16 cellular contexts compared by ENCODE assay signal in the genomic region with DNA sequence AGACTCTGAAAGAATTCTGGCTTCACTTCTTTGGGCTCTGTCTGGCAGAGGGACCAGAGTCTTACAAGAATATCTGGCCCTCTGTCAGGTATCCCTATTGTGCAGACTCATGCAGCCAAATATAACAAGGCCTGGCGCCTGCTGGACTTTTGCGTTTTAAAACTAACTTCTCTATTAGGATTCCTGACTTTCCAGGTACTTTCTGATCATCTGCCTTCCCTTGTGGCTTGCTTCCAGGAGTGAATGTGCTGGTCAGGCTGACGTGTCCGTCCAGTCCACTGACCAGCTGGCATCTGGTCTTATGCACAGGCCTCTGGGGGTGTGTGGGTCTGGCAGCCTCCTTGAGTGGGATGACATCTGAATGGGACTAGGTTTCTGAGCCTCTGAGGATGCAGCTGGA. TPM values are rescaled to one million over a fixed set of nuclear protein-coding genes. Genes with fewer than 3 reads are reported as not detected.
DNase-seq lines count a peak whose midpoint lies in the region; ATAC-seq, FAIRE-seq and TF ChIP-seq lines count a peak whose summit lies in the region.
"Had no signal": no experiment of that assay in that cellular context is flagged by ENCODE, and none has a peak within 500 bp of the region (broad histone marks: within the 10 kb centered on the region; RNA-seq: fewer than 3 reads in every experiment).

No MANE protein-coding gene starts in this region.

- TF ChIP-seq RAD21 in IMR-90 (IDR thresholded peaks at IDR 0.05; ENCODE audit: low read length) = no peak

- TF ChIP-seq POLR2A in IMR-90 (IDR thresholded peaks at IDR 0.05; ENCODE audit: low read depth, low read length) = no peak

- H2AK5ac ChIP-seq in IMR-90 (ENCODE audit: low read depth, low read length) = no peak overlapping the region

- no peak overlapping the region for H2AFZ ChIP-seq in IMR-90 (replicated peaks; ENCODE audit: low read length, poor library complexity)
- H2AFZ ChIP-seq: parathyroid adenoma had no signal

- in situ Hi-C loops in IMR-90 (cut with MboI; ENCODE audit: low sequenced_read_pairs) = no loop called here

- H2BK20ac ChIP-seq in IMR-90 (ENCODE audit: low read depth, low read length) = no peak overlapping the region

- H4K8ac ChIP-seq in IMR-90 (ENCODE audit: low read depth in 2 of 2, low read length in 2 of 2) = no peak overlapping the region

- H4K91ac ChIP-seq in IMR-90 (ENCODE audit: insufficient read depth, low read depth, low read length) = no peak overlapping the region

- H3K4ac ChIP-seq in IMR-90 (ENCODE audit: low read depth, low read length) = no peak overlapping the region

- BruUV-seq in IMR-90 (replicated peaks; lab: Mats Ljungman, UMichigan) = no TSS peak

- dilution Hi-C loops in IMR-90 (cut with HindIII; ENCODE audit: low sequenced_read_pairs, unreplicated experiment) = no loop called here

- H3K18ac ChIP-seq in IMR-90 (ENCODE audit: low read depth, low read length) = no peak overlapping the region

- WGBS in IMR-90 (ENCODE audit: extremely low coverage in 2 of 2, insufficient read length in 1 of 2), 2 experiments = 100% methylated on average over 2 of the region's 4 CpGs; no CpG with 5 or more reads in 1 of the 2 experiments

- no peak overlapping the region for H3K4me2 ChIP-seq in IMR-90 (ENCODE audit: low read depth, low read length)

- no peak overlapping the region for H2AK9ac ChIP-seq in IMR-90 (replicated peaks; ENCODE audit: low read depth, low read length, poor library complexity)

- CTCF ChIA-PET in IMR-90 (lab: Yijun Ruan, JAX) = no interaction called here

- no peaks in the 10 kb centered on the region for H3K27me3 Mint-ChIP-seq in stimulated activated naive B cell treated with anti-CD40 and anti-IgM and Interleukin-4, amounts not matched to agents 10 μg/mL and 1 μg/mL and 100 μg/mL, for 72 hours
- H3K27me3 Mint-ChIP-seq in T-helper 2 cell treated with Interferon-gamma antibody and Interleukin-4, amounts not matched to agents 5 μg/mL and 100 μg/mL, for 36 hours (ENCODE audit: low read depth) = no peaks in the 10 kb centered on the region
- no peaks in the 10 kb centered on the region for H3K27me3 Mint-ChIP-seq in activated T-helper 17 cell treated with anti-CD3 and anti-CD28 coated beads, Interleukin-2, amount 50 U/mL, for 72 hours

- no peaks in the 10 kb centered on the region for H4K20me1 ChIP-seq in IMR-90 (ENCODE audit: insufficient read depth, low read length)

- no peak overlapping the region for H3K27ac ChIP-seq in IMR-90 (ENCODE audit: insufficient read depth, low read length)
- H3K27ac ChIP-seq in kidney (ENCODE audit: low read depth in 2 of 2, low read length in 2 of 2) = peak overlapping the region in 1 of 2 donors; percentile 79
- H3K27ac ChIP-seq: parathyroid adenoma, VCaP had no signal

- H3K79me1 ChIP-seq in IMR-90 (ENCODE audit: low read depth in 1 of 2, low read length in 2 of 2) = no peaks in the 10 kb centered on the region

- no peak overlapping the region for H3K14ac ChIP-seq in IMR-90 (replicated peaks; ENCODE audit: low read depth, low read length)

- no peak overlapping the region for H2BK15ac ChIP-seq in IMR-90 (ENCODE audit: low read depth, low read length)

- no peak overlapping the region for H3K4me3 ChIP-seq in IMR-90 (ENCODE audit: insufficient read depth, low read depth, low read length)
- H3K4me3 ChIP-seq in cardiac fibroblast (replicated peaks in 1 of 2; ENCODE audit: low read depth in 2 of 2, low read length in 2 of 2) = no peak overlapping the region
- H3K4me3 ChIP-seq in kidney (ENCODE audit: low read length in 2 of 2) = no peak overlapping the region

- H3K36me3 ChIP-seq in IMR-90 (ENCODE audit: control insufficient read depth, insufficient read depth, low read length) = no peaks in the 10 kb centered on the region
- H3K36me3 ChIP-seq in kidney (ENCODE audit: control insufficient read depth in 1 of 2, insufficient read depth in 2 of 2, low read length in 2 of 2) = no peaks in the 10 kb centered on the region

- no peak overlapping the region for H3K56ac ChIP-seq in IMR-90 (ENCODE audit: extremely low read depth, insufficient read depth, low read length)

- POLR2A ChIA-PET in IMR-90 (lab: Charles Lee; ENCODE audit: unreplicated experiment) = no interaction called here

- H3K36me3 Mint-ChIP-seq in stimulated activated naive B cell treated with anti-CD40 and anti-IgM and Interleukin-4, amounts not matched to agents 10 μg/mL and 1 μg/mL and 100 μg/mL, for 72 hours = no peaks in the 10 kb centered on the region
- no peaks in the 10 kb centered on the region for H3K36me3 Mint-ChIP-seq in T-helper 2 cell treated with Interferon-gamma antibody and Interleukin-4, amounts not matched to agents 5 μg/mL and 100 μg/mL, for 36 hours (ENCODE audit: low read depth)
- no peaks in the 10 kb centered on the region for H3K36me3 Mint-ChIP-seq in activated T-helper 17 cell treated with anti-CD3 and anti-CD28 coated beads, Interleukin-2, amount 50 U/mL, for 72 hours (ENCODE audit: low read depth)
- H3K36me3 Mint-ChIP-seq: CD14-positive monocyte had no signal

- H3K9me3 Mint-ChIP-seq in stimulated activated naive B cell treated with anti-CD40 and anti-IgM and Interleukin-4, amounts not matched to agents 10 μg/mL and 1 μg/mL and 100 μg/mL, for 72 hours = no peaks in the 10 kb centered on the region
- no peaks in the 10 kb centered on the region for H3K9me3 Mint-ChIP-seq in T-helper 2 cell treated with Interferon-gamma antibody and Interleukin-4, amounts not matched to agents 5 μg/mL and 100 μg/mL, for 36 hours
- H3K9me3 Mint-ChIP-seq in activated T-helper 17 cell treated with anti-CD3 and anti-CD28 coated beads, Interleukin-2, amount 50 U/mL, for 72 hours = no peaks in the 10 kb centered on the region

- H2BK120ac ChIP-seq in IMR-90 (ENCODE audit: low read depth, low read length) = no peak overlapping the region

- H3K9ac ChIP-seq in IMR-90 (ENCODE audit: low read depth, low read length) = no peak overlapping the region
- peak overlapping the region in 1 of 2 donors; percentile 1 for H3K9ac ChIP-seq in kidney (ENCODE audit: low read length in 2 of 2)
- H3K9ac ChIP-seq: parathyroid adenoma had no signal

- no peak overlapping the region for H3K23ac ChIP-seq in IMR-90 (ENCODE audit: low read depth, low read length)

- H3K9me3 ChIP-seq in IMR-90 (ENCODE audit: control insufficient read depth, insufficient read depth, low read length) = no peaks in the 10 kb centered on the region
- no peaks in the 10 kb centered on the region for H3K9me3 ChIP-seq in kidney (ENCODE audit: control insufficient read depth in 1 of 2, low read length in 2 of 2)

- H3K9me1 ChIP-seq in IMR-90 (ENCODE audit: insufficient read depth, low read length) = peaks cover 3% of the 10 kb centered on the region; the same call in 1 of the 2 replicates

- no peak for FAIRE-seq in kidney (lab: Jason Lieb, UNC)

- no peaks in the 10 kb centered on the region for H3K4me1 ChIP-seq in IMR-90 (ENCODE audit: control insufficient read depth, insufficient read depth, low read length)
- peaks cover 11 to 20% of the 10 kb centered on the region in 2 donors for H3K4me1 ChIP-seq in kidney (ENCODE audit: control insufficient read depth in 1 of 2, insufficient read depth in 1 of 2, low read depth in 1 of 2, low read length in 2 of 2)
- H3K4me1 ChIP-seq: parathyroid adenoma had no signal

- no peak overlapping the region for H2BK5ac ChIP-seq in IMR-90 (ENCODE audit: low read depth, low read length, poor library complexity, severe bottlenecking)

- intact Hi-C loops in IMR-90 (cut with micrococcal nuclease) (no loop called here), kidney (cut with DNase I) (no loop called here)

- H3K4me1 Mint-ChIP-seq in stimulated activated naive B cell treated with anti-CD40 and anti-IgM and Interleukin-4, amounts not matched to agents 10 μg/mL and 1 μg/mL and 100 μg/mL, for 72 hours = peaks cover 2 to 3% of the 10 kb centered on the region in 2 donors
- H3K4me1 Mint-ChIP-seq in T-helper 2 cell treated with Interferon-gamma antibody and Interleukin-4, amounts not matched to agents 5 μg/mL and 100 μg/mL, for 36 hours (ENCODE audit: low read depth) = peaks cover 8% of the 10 kb centered on the region
- H3K4me1 Mint-ChIP-seq in activated T-helper 17 cell treated with anti-CD3 and anti-CD28 coated beads, Interleukin-2, amount 50 U/mL, for 72 hours = peaks cover 3% of the 10 kb centered on the region

- no peak for TF ChIP-seq CTCF in IMR-90 (conservative IDR thresholded peaks at IDR 0.05; ENCODE audit: low read depth, low read length)
- no peak for TF ChIP-seq CTCF in cardiac fibroblast (IDR thresholded peaks at IDR 0.05; ENCODE audit: low read depth, low read length)
- no peak for TF ChIP-seq CTCF in kidney (IDR thresholded peaks at IDR 0.05; ENCODE audit: borderline replicate concordance, extremely low read depth, insufficient read depth)

- peaks cover 2% of the 10 kb centered on the region for H3K27me3 ChIP-seq in IMR-90 (ENCODE audit: control insufficient read depth, insufficient read depth, low read length)

- no peak overlapping the region for H3K4me3 Mint-ChIP-seq in stimulated activated naive B cell treated with anti-CD40 and anti-IgM and Interleukin-4, amounts not matched to agents 10 μg/mL and 1 μg/mL and 100 μg/mL, for 72 hours
- no peak overlapping the region for H3K4me3 Mint-ChIP-seq in T-helper 2 cell treated with Interferon-gamma antibody and Interleukin-4, amounts not matched to agents 5 μg/mL and 100 μg/mL, for 36 hours
- H3K4me3 Mint-ChIP-seq in activated T-helper 17 cell treated with anti-CD3 and anti-CD28 coated beads, Interleukin-2, amount 50 U/mL, for 72 hours = no peak overlapping the region
- H3K4me3 Mint-ChIP-seq: CD14-positive monocyte had no signal

- DNase-seq in IMR-90 = peak; percentile 48
- peak; percentile 35 to 66 for DNase-seq in cardiac fibroblast (ENCODE audit: low read depth in 2 of 2)
- peak; percentile 74 for DNase-seq in kidney
- no peak for DNase-seq in stimulated activated naive B cell treated with anti-CD40 and anti-IgM and Interleukin-4, amounts not matched to agents 10 μg/mL and 1 μg/mL and 100 μg/mL, for 72 hours
- no peak for DNase-seq in MV-4-11 (lab: John Stamatoyannopoulos, UW)
- DNase-seq in NCI-H82 (lab: John Stamatoyannopoulos, UW) = no peak
- DNase-seq in T-helper 2 cell treated with Interferon-gamma antibody and Interleukin-4, amounts not matched to agents 5 μg/mL and 100 μg/mL, for 36 hours (ENCODE audit: low spot score) = no peak
- DNase-seq: activated naive CD4-positive, alpha-beta T cell treated with anti-CD3 and anti-CD28 coated beads, Interleukin-2, amount 50 U/mL, for 16 hours; DND-41; erythroblast; NCI-H2171 had no signal

- no peak for ATAC-seq in IMR-90 (ENCODE audit: low read depth)
- no peak for ATAC-seq in stimulated activated naive B cell treated with anti-CD40 and anti-IgM and Interleukin-4, amounts not matched to agents 10 μg/mL and 1 μg/mL and 100 μg/mL, for 72 hours (replicated peaks)
- no peak for ATAC-seq in activated T-helper 17 cell treated with anti-CD3 and anti-CD28 coated beads, Interleukin-2, amount 50 U/mL, for 72 hours (replicated peaks)
- ATAC-seq: SK-N-SH treated with all-trans-retinoic acid at 6 μM for 48 hours had no signal

- no peak overlapping the region for H4K5ac ChIP-seq in IMR-90 (ENCODE audit: low read depth, low read length)

- peak overlapping the region; percentile 42 for H3K27ac Mint-ChIP-seq in stimulated activated naive B cell treated with anti-CD40 and anti-IgM and Interleukin-4, amounts not matched to agents 10 μg/mL and 1 μg/mL and 100 μg/mL, for 72 hours
- no peak overlapping the region for H3K27ac Mint-ChIP-seq in T-helper 2 cell treated with Interferon-gamma antibody and Interleukin-4, amounts not matched to agents 5 μg/mL and 100 μg/mL, for 36 hours
- no peak overlapping the region for H3K27ac Mint-ChIP-seq in activated T-helper 17 cell treated with anti-CD3 and anti-CD28 coated beads, Interleukin-2, amount 50 U/mL, for 72 hours
- H3K27ac Mint-ChIP-seq: CD14-positive monocyte had no signal

RNA-seq across cellular contexts. Expression of a gene that starts 8.6 kb away (rescaled TPM):
- total RNA-seq in IMR-90 (2012; rRNA removed) (5.8 and 7.3 TPM in 2 replicates), kidney (25.9 TPM)
- polyA plus RNA-seq in IMR-90 (2012; rRNA removed) (4.4 and 5.7 TPM in 2 replicates), kidney (ENCODE audit: insufficient read depth, low read depth, low replicate concordance) (52.4 TPM)
- polyA plus RNA-seq in IMR-90 (2012; cell fraction: cytosol; rRNA removed) = 2.5 and 3.8 TPM in 2 replicates
- 2.8 and 6.3 TPM in 2 replicates for polyA plus RNA-seq in IMR-90 (2012; cell fraction: nucleus; rRNA removed; ENCODE audit: low replicate concordance)
- total RNA-seq in activated T-helper 17 cell treated with anti-CD3 and anti-CD28 coated beads, Interleukin-2, amount 50 U/mL, for 72 hours = 10 to 100 TPM; 31.9 to 40.4 TPM

RNA-seq across cellular contexts. Expression of a gene that starts 29.1 kb away (rescaled TPM):
- total RNA-seq in IMR-90 (2012; rRNA removed) (6.3 and 6.7 TPM in 2 replicates), kidney (19.1 TPM)
- polyA plus RNA-seq in IMR-90 (2012; rRNA removed) (25.8 and 26.3 TPM in 2 replicates), kidney (ENCODE audit: insufficient read depth, low read depth, low replicate concordance) (20.9 TPM)
- polyA plus RNA-seq in IMR-90 (2012; cell fraction: cytosol; rRNA removed) = 12.9 and 17.0 TPM in 2 replicates
- polyA plus RNA-seq in IMR-90 (2012; cell fraction: nucleus; rRNA removed; ENCODE audit: low replicate concordance) = 16.2 and 38.7 TPM in 2 replicates
- 10 to 100 TPM; 27.7 to 56.8 TPM for total RNA-seq in activated T-helper 17 cell treated with anti-CD3 and anti-CD28 coated beads, Interleukin-2, amount 50 U/mL, for 72 hours

RNA-seq across cellular contexts. Expression of a gene that starts 33.9 kb away (rescaled TPM):
- 103 and 179 TPM in 2 replicates for total RNA-seq in IMR-90 (2012; rRNA removed)
- 29.0 and 37.9 TPM in 2 replicates for polyA plus RNA-seq in IMR-90 (2012; rRNA removed)
- 6.9 and 7.8 TPM in 2 replicates for polyA plus RNA-seq in IMR-90 (2012; cell fraction: cytosol; rRNA removed)
- 1.9 and 13.9 TPM in 2 replicates for polyA plus RNA-seq in IMR-90 (2012; cell fraction: nucleus; rRNA removed; ENCODE audit: low replicate concordance)
- 182 TPM for total RNA-seq in kidney
- polyA plus RNA-seq in kidney (ENCODE audit: insufficient read depth, low read depth, low replicate concordance) = 101 TPM
- 100 to 1,000 TPM; 102 to 110 TPM for total RNA-seq in activated T-helper 17 cell treated with anti-CD3 and anti-CD28 coated beads, Interleukin-2, amount 50 U/mL, for 72 hours

Comparison
In these comparisons a context has a peak if more than half of its experiments do, and no peak if none do; other contexts are left out.
1. DNase-seq: peak in IMR-90 (single experiment), cardiac fibroblast (2 of 2) and kidney (single experiment); none in stimulated activated naive B cell treated with anti-CD40 and anti-IgM and Interleukin-4, amounts not matched to agents 10 μg/mL and 1 μg/mL and 100 μg/mL, for 72 hours (single experiment), MV-4-11 (single experiment), NCI-H82 (single experiment) and T-helper 2 cell treated with Interferon-gamma antibody and Interleukin-4, amounts not matched to agents 5 μg/mL and 100 μg/mL, for 36 hours (single experiment).